Comparison of ENCODE assay signal across 24 cellular contexts in the genomic region with DNA sequence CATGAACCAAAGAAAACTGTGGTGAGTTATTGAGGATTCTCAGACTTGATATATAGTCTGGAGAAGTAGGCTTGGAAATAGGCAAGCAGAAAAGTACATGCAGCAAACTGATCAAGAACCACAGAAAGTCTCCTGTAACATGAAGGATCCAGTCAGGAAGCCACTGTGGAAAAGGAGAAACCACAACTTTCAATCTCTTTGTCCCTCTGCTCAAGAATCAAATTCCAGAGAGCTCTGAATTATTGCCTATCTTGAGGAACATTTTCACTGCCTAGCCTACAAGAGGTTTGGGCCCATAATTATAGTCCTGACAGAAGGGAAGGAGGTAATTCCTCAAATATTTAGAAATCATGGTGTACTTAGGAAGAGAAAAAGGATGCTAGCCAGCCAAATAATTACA. TPM values are rescaled to one million over a fixed set of nuclear protein-coding genes. Genes with fewer than 3 reads are reported as not detected.
"Had no signal": no experiment of that assay in that cellular context is flagged by ENCODE, and none has a peak within 500 bp of the region (broad histone marks: within the 10 kb centered on the region; RNA-seq: fewer than 3 reads in every experiment).

No MANE protein-coding gene starts in this region.

- DNase-seq: activated CD4-positive, alpha-beta T cell treated with anti-CD3 and anti-CD28 coated beads, Interleukin-2, amount 10 ng/mL, durations not matched to agents 7 days and 5 days; activated CD4-positive, CD25-positive, alpha-beta regulatory T cell treated with anti-CD3 and anti-CD28 coated beads, Interleukin-2, amount 50 U/mL, for 72 hours; activated CD8-positive, alpha-beta T cell treated with anti-CD3 and anti-CD28 coated beads, Interleukin-2, amount 10 ng/mL, durations not matched to agents 7 days and 5 days; activated gamma-delta T cell; activated naive CD4-positive, alpha-beta T cell treated with anti-CD3 and anti-CD28 coated beads, Interleukin-2, amount 50 U/mL, for 16 hours; activated naive CD8-positive, alpha-beta T cell treated with anti-CD3 and anti-CD28 coated beads, Interleukin-2, amount 50 U/mL, for 24 hours; aorta; head of caudate nucleus; hypothalamus; left cardiac atrium; stimulated activated CD4-positive, alpha-beta T cell treated with anti-CD3 and anti-CD28 coated beads, Interleukin-2, amount 100 ng/mL, for 48 hours; stimulated activated CD8-positive, alpha-beta memory T cell treated with anti-CD3 and anti-CD28 coated beads, Interleukin-4, amount 100 ng/mL, for 48 hours; stimulated activated naive B cell treated with anti-CD40 and anti-IgM and Interleukin-4, amounts not matched to agents 10 μg/mL and 1 μg/mL and 100 μg/mL, for 72 hours; T-helper 17 cell; testis had no signal

- H3K9me3 ChIP-seq: esophagus muscularis mucosa, gastroesophageal sphincter, testis had no signal

- H3K27ac Mint-ChIP-seq: activated CD4-positive, alpha-beta T cell treated with anti-CD3 and anti-CD28 coated beads, Interleukin-2, amount 10 ng/mL, durations not matched to agents 7 days and 5 days; activated CD8-positive, alpha-beta T cell treated with anti-CD3 and anti-CD28 coated beads, Interleukin-2, amount 10 ng/mL, durations not matched to agents 7 days and 5 days; activated naive CD8-positive, alpha-beta T cell treated with anti-CD3 and anti-CD28 coated beads, Interleukin-2, amount 50 U/mL, for 24 hours; activated T-helper 1 cell treated with anti-CD3 and anti-CD28 coated beads, Interleukin-12 subunit alpha, Interleukin-12 subunit beta, Interleukin-2, Interleukin-4 antibody, amounts not matched to agents 30 ng/mL and 10 ng/mL and 1 ng/mL, durations not matched to agents 14 hours and 24 hours and 36 hours; memory B cell; stimulated activated naive B cell treated with anti-CD40 and anti-IgM and Interleukin-4, amounts not matched to agents 10 μg/mL and 1 μg/mL and 100 μg/mL, for 72 hours; T-helper 17 cell; type B pancreatic cell had no signal

- H3K36me3 ChIP-seq: esophagus muscularis mucosa, gastroesophageal sphincter had no signal

- ATAC-seq: activated CD8-positive, alpha-beta T cell treated with anti-CD3 and anti-CD28 coated beads, Interleukin-2, amount 10 ng/mL, durations not matched to agents 7 days and 5 days; activated naive CD8-positive, alpha-beta T cell treated with anti-CD3 and anti-CD28 coated beads, Interleukin-2, amount 50 U/mL, for 24 hours; gastroesophageal sphincter; left cardiac atrium; sciatic nerve; stimulated activated naive B cell treated with anti-CD40 and anti-IgM and Interleukin-4, amounts not matched to agents 10 μg/mL and 1 μg/mL and 100 μg/mL, for 72 hours; T-helper 17 cell had no signal

- FAIRE-seq: bronchial epithelial cell, islet of Langerhans had no signal

- H3K27me3 Mint-ChIP-seq: activated CD4-positive, alpha-beta T cell treated with anti-CD3 and anti-CD28 coated beads, Interleukin-2, amount 10 ng/mL, durations not matched to agents 7 days and 5 days; activated naive CD8-positive, alpha-beta T cell treated with anti-CD3 and anti-CD28 coated beads, Interleukin-2, amount 50 U/mL, for 24 hours; memory B cell; stimulated activated naive B cell treated with anti-CD40 and anti-IgM and Interleukin-4, amounts not matched to agents 10 μg/mL and 1 μg/mL and 100 μg/mL, for 72 hours had no signal

- H3K4me3 ChIP-seq: coronary artery, esophagus muscularis mucosa, gastroesophageal sphincter, testis had no signal

- H3K4me3 Mint-ChIP-seq: activated CD4-positive, alpha-beta T cell treated with anti-CD3 and anti-CD28 coated beads, Interleukin-2, amount 10 ng/mL, durations not matched to agents 7 days and 5 days; activated CD8-positive, alpha-beta T cell treated with anti-CD3 and anti-CD28 coated beads, Interleukin-2, amount 10 ng/mL, durations not matched to agents 7 days and 5 days; activated naive CD8-positive, alpha-beta T cell treated with anti-CD3 and anti-CD28 coated beads, Interleukin-2, amount 50 U/mL, for 24 hours; activated T-helper 1 cell treated with anti-CD3 and anti-CD28 coated beads, Interleukin-12 subunit alpha, Interleukin-12 subunit beta, Interleukin-2, Interleukin-4 antibody, amounts not matched to agents 30 ng/mL and 10 ng/mL and 1 ng/mL, durations not matched to agents 14 hours and 24 hours and 36 hours; memory B cell; stimulated activated naive B cell treated with anti-CD40 and anti-IgM and Interleukin-4, amounts not matched to agents 10 μg/mL and 1 μg/mL and 100 μg/mL, for 72 hours; T-helper 17 cell; type B pancreatic cell had no signal

- H3K9me3 Mint-ChIP-seq: activated CD4-positive, alpha-beta T cell treated with anti-CD3 and anti-CD28 coated beads, Interleukin-2, amount 10 ng/mL, durations not matched to agents 7 days and 5 days; activated naive CD8-positive, alpha-beta T cell treated with anti-CD3 and anti-CD28 coated beads, Interleukin-2, amount 50 U/mL, for 24 hours; activated T-helper 1 cell treated with anti-CD3 and anti-CD28 coated beads, Interleukin-12 subunit alpha, Interleukin-12 subunit beta, Interleukin-2, Interleukin-4 antibody, amounts not matched to agents 30 ng/mL and 10 ng/mL and 1 ng/mL, durations not matched to agents 14 hours and 24 hours and 36 hours; stimulated activated naive B cell treated with anti-CD40 and anti-IgM and Interleukin-4, amounts not matched to agents 10 μg/mL and 1 μg/mL and 100 μg/mL, for 72 hours had no signal

- H3K27me3 ChIP-seq: esophagus muscularis mucosa, gastroesophageal sphincter, testis had no signal

- H3K27ac ChIP-seq: coronary artery, esophagus muscularis mucosa, testis had no signal

- H3K36me3 Mint-ChIP-seq: memory B cell; stimulated activated naive B cell treated with anti-CD40 and anti-IgM and Interleukin-4, amounts not matched to agents 10 μg/mL and 1 μg/mL and 100 μg/mL, for 72 hours had no signal

- H3K4me1 Mint-ChIP-seq: activated CD4-positive, alpha-beta T cell treated with anti-CD3 and anti-CD28 coated beads, Interleukin-2, amount 10 ng/mL, durations not matched to agents 7 days and 5 days; activated naive CD8-positive, alpha-beta T cell treated with anti-CD3 and anti-CD28 coated beads, Interleukin-2, amount 50 U/mL, for 24 hours; memory B cell; stimulated activated naive B cell treated with anti-CD40 and anti-IgM and Interleukin-4, amounts not matched to agents 10 μg/mL and 1 μg/mL and 100 μg/mL, for 72 hours; T-helper 17 cell had no signal

RNA-seq across cellular contexts. Expression of gene ADAMTS1, which starts 43.0 kb away (rescaled TPM):
- total RNA-seq: T-helper 17 cell had no signal
